Comparison of ENCODE assay signal across 9 cellular contexts in the genomic region with DNA sequence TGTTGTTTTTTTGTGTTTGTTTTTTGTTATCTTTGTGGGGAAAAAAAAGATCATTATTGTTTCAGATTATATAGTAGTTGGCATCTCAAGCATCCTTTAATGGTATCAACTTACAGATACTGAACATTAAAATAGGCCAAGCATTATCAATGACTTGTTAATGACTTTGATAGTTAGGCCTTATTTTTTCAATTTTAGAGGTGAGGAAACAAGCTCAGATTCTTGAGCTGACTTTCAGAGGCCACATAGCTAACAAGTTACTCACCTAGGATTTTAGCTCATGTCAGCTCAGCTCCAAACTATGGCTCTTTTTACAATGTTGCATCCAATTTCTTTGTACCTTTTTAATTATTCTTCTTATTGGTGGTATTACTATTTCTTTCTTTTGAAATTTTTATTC. TPM values are rescaled to one million over a fixed set of nuclear protein-coding genes. Genes with fewer than 3 reads are reported as not detected.
DNase-seq lines count a peak whose midpoint lies in the region; ATAC-seq and TF ChIP-seq lines count a peak whose summit lies in the region.
"Had no signal": no experiment of that assay in that cellular context is flagged by ENCODE, and none has a peak within 500 bp of the region (broad histone marks: within the 10 kb centered on the region; RNA-seq: fewer than 3 reads in every experiment).

No MANE protein-coding gene starts in this region.

- intact Hi-C loops in psoas muscle (cut with DNase I) = no loop called here

- TF ChIP-seq CTCF in NB4 (IDR thresholded peaks at IDR 0.05; ENCODE audit: low read depth, low read length) (no peak), choroid plexus epithelial cell (conservative IDR thresholded peaks at IDR 0.05; ENCODE audit: low read depth, low read length) (no peak), neutrophil (IDR thresholded peaks at IDR 0.05) (no peak), psoas muscle (IDR thresholded peaks at IDR 0.05) (no peak)

- H3K27me3 ChIP-seq in neutrophil (no peaks in the 10 kb centered on the region), psoas muscle (ENCODE audit: insufficient read depth in 3 of 3, low read length in 2 of 3) (no peaks in the 10 kb centered on the region)

- TF ChIP-seq POLR2A in NB4 (IDR thresholded peaks at IDR 0.05; ENCODE audit: extremely low read depth, insufficient read length) = no peak

- no peaks in the 10 kb centered on the region for H3K36me3 ChIP-seq in neutrophil
- H3K36me3 ChIP-seq in psoas muscle (ENCODE audit: insufficient read depth in 1 of 2, low read depth in 1 of 2) = no peaks in the 10 kb centered on the region
- H3K36me3 ChIP-seq: heart right ventricle had no signal

- DNase-seq in EL = peak; percentile 69
- DNase-seq in NB4 (ENCODE audit: low read depth) = no peak
- DNase-seq in choroid plexus epithelial cell (ENCODE audit: low read depth) = peak; percentile 74
- no peak for DNase-seq in psoas muscle
- no peak for DNase-seq in foreskin melanocyte
- DNase-seq: activated effector memory CD4-positive, alpha-beta T cell treated with Interleukin-2 at 50 U/mL for 16 hours; heart right ventricle had no signal

- H3K9me3 ChIP-seq in neutrophil (no peaks in the 10 kb centered on the region), psoas muscle (no peaks in the 10 kb centered on the region)
- H3K9me3 ChIP-seq: heart right ventricle had no signal

- H3K27ac ChIP-seq in neutrophil = peak overlapping the region; percentile 91
- H3K27ac ChIP-seq in psoas muscle = no peak overlapping the region

- no peak for ATAC-seq in psoas muscle
- no peak for ATAC-seq in GM21737 (IDR thresholded peaks at IDR 0.05; ENCODE audit: unreplicated experiment)
- ATAC-seq: heart right ventricle had no signal

- H3K4me1 ChIP-seq in neutrophil (ENCODE audit: control insufficient read depth in 1 of 2, insufficient read depth in 1 of 2, low read depth in 1 of 2, low read length in 1 of 2) (peaks cover 89 to 98% of the 10 kb centered on the region in 2 experiments), psoas muscle (peaks cover 3% of the 10 kb centered on the region)

- H3K4me3 ChIP-seq in NB4 (ENCODE audit: low read depth, low read length) (peak overlapping the region; percentile 66), choroid plexus epithelial cell (ENCODE audit: low read depth, low read length) (no peak overlapping the region), neutrophil (ENCODE audit: low read depth in 1 of 2, low read length in 1 of 2) (peak overlapping the region in 1 of 2 experiments; percentile 15), psoas muscle (no peak overlapping the region)

RNA-seq across cellular contexts. Expression of a gene that starts 0.5 kb away (rescaled TPM):
- 1 to 10 TPM in 2 of 4 donors, under 1 TPM in 2; 0.88 to 1.6 (median 0.98) TPM for total RNA-seq in psoas muscle
- under 1 TPM; 0.13 to 0.86 (median 0.33) TPM for polyA plus RNA-seq in psoas muscle

Comparison
In these comparisons a context has a peak if more than half of its experiments do, and no peak if none do; other contexts are left out.
1. DNase-seq: peak in EL (single experiment) and choroid plexus epithelial cell (single experiment); none in NB4 (single experiment), psoas muscle (0 of 2) and foreskin melanocyte (single experiment).